1 cellular context compared by ENCODE assay signal in genomic region chr1:31815752-31816484, GRCh38.
A peak's percentile ranks its signal among the peaks of the same experiment; 100 is the strongest.
TF ChIP-seq lines count a peak whose summit lies in the region.

Gene SPOCD1, minus strand, starts transcription at chr1:31816022. Its CDS starts 689 bp downstream, at chr1:31815333.

TF ChIP-seq in HepG2, 621 proteins besides CTCF, POLR2A, EP300 and RAD21 (continued from another document and continues in another):
- TF ChIP-seq ZBTB25 (CRISPR knock-in tag; IDR thresholded peaks at IDR 0.05) (0 out of 2 replicates have a peak, but pooled peaks have one; percentile 32), ZNF570 (CRISPR knock-in tag; IDR thresholded peaks at IDR 0.05; ENCODE audit: borderline replicate concordance) (no peak), ZNF674 (CRISPR knock-in tag; IDR thresholded peaks at IDR 0.05; ENCODE audit: low read depth) (no peak), MZF1 (CRISPR knock-in tag; IDR thresholded peaks at IDR 0.05; ENCODE audit: borderline replicate concordance) (0 out of 2 replicates have a peak, but pooled peaks have one; percentile 35), RERE (CRISPR knock-in tag; IDR thresholded peaks at IDR 0.05; ENCODE audit: low read depth) (no peak), PBX3 (CRISPR knock-in tag; IDR thresholded peaks at IDR 0.05; ENCODE audit: borderline replicate concordance) (no peak), MATR3 (CRISPR knock-in tag; IDR thresholded peaks at IDR 0.05) (no peak), TCF7 (IDR thresholded peaks at IDR 0.05; ENCODE audit: low read depth) (no peak), RAD51 (IDR thresholded peaks at IDR 0.05; ENCODE audit: borderline replicate concordance) (peak; percentile 96), SRSF9 (IDR thresholded peaks at IDR 0.05; ENCODE audit: borderline replicate concordance, insufficient read depth, low read depth, low read length, poor library complexity, severe bottlenecking) (no peak), NR2C2 (CRISPR knock-in tag; IDR thresholded peaks at IDR 0.05; ENCODE audit: borderline replicate concordance) (no peak), MAFF (IDR thresholded peaks at IDR 0.05; ENCODE audit: low read depth, low read length) (no peak), MBNL3 (CRISPR knock-in tag; conservative IDR thresholded peaks at IDR 0.05) (no peak), ZNF30 (CRISPR knock-in tag; IDR thresholded peaks at IDR 0.05) (no peak), ZNF775 (CRISPR knock-in tag; IDR thresholded peaks at IDR 0.05; ENCODE audit: borderline replicate concordance) (no peak), ZEB1 (IDR thresholded peaks at IDR 0.05; ENCODE audit: insufficient replicate concordance, low read depth) (peak; percentile 61), ZXDC (CRISPR knock-in tag; IDR thresholded peaks at IDR 0.05) (no peak), ZNF383 (CRISPR knock-in tag; IDR thresholded peaks at IDR 0.05; ENCODE audit: borderline replicate concordance) (no peak), DPF2 (CRISPR knock-in tag; IDR thresholded peaks at IDR 0.05; ENCODE audit: borderline replicate concordance, low read depth) (no peak), HNRNPL (IDR thresholded peaks at IDR 0.05; ENCODE audit: low read depth, low read length) (no peak), ZNF75D (CRISPR knock-in tag; IDR thresholded peaks at IDR 0.05; ENCODE audit: borderline replicate concordance) (no peak), RFX1 (IDR thresholded peaks at IDR 0.05) (no peak), MXD4 (CRISPR knock-in tag; IDR thresholded peaks at IDR 0.05) (0 out of 2 replicates have a peak, but pooled peaks have one; percentile 52), MBD4 (IDR thresholded peaks at IDR 0.05; ENCODE audit: borderline replicate concordance, low read length) (no peak), CCDC6 (CRISPR knock-in tag; IDR thresholded peaks at IDR 0.05) (no peak), MED8 (CRISPR knock-in tag; IDR thresholded peaks at IDR 0.05; ENCODE audit: insufficient replicate concordance) (no peak), ZNF432 (CRISPR knock-in tag; IDR thresholded peaks at IDR 0.05; ENCODE audit: borderline replicate concordance) (no peak), ZGPAT (CRISPR knock-in tag; IDR thresholded peaks at IDR 0.05) (peak; percentile 66; the same call in 1 of the 2 replicates), SRSF1 (optimal IDR thresholded peaks at IDR 0.05; ENCODE audit: low read depth, low read length) (no peak), NR3C1 (CRISPR knock-in tag; IDR thresholded peaks at IDR 0.05) (no peak), HNF1A (IDR thresholded peaks at IDR 0.05; ENCODE audit: low read depth) (no peak), HNF1A (CRISPR knock-in tag; IDR thresholded peaks at IDR 0.05; ENCODE audit: borderline replicate concordance) (no peak), ZFP90 (CRISPR knock-in tag; IDR thresholded peaks at IDR 0.05; ENCODE audit: borderline replicate concordance) (no peak), MLX (CRISPR knock-in tag; IDR thresholded peaks at IDR 0.05) (peak; percentile 54; the same call in 1 of the 2 replicates), HMGA1 (CRISPR knock-in tag; conservative IDR thresholded peaks at IDR 0.05) (no peak), ZNF615 (CRISPR knock-in tag; IDR thresholded peaks at IDR 0.05; ENCODE audit: borderline replicate concordance) (no peak), PAWR (CRISPR knock-in tag; IDR thresholded peaks at IDR 0.05; ENCODE audit: borderline replicate concordance) (no peak), ZNF512 (CRISPR knock-in tag; IDR thresholded peaks at IDR 0.05) (no peak), TBP (CRISPR knock-in tag; IDR thresholded peaks at IDR 0.05) (no peak), RARA (CRISPR knock-in tag; IDR thresholded peaks at IDR 0.05) (no peak; the same call in 1 of the 2 replicates), SNAI1 (CRISPR knock-in tag; IDR thresholded peaks at IDR 0.05; ENCODE audit: borderline replicate concordance) (no peak), PATZ1 (CRISPR knock-in tag; IDR thresholded peaks at IDR 0.05) (peak; percentile 48; the same call in 1 of the 2 replicates)
